Comparison of ENCODE assay signal across 15 cellular contexts in the genomic region with DNA sequence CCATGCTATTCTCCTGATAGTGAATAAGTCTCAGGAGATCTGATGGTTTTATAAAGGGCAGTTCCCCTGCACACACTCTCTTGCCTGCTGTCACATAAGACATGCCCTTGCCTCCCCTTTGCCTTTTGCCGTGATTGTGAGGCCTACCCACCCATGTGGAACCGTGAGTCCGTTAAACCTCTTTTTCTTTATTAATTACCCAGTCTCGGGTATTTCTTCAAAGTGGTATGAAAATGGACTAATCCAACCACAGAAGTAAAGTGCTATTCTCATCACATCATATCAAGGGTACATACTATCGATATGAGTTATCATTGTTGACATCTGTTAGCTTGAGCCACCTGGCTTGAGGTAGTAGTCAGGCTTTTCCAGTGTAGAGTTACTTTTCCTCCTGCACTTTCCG. TPM values are rescaled to one million over a fixed set of nuclear protein-coding genes. Genes with fewer than 3 reads are reported as not detected.
DNase-seq lines count a peak whose midpoint lies in the region; ATAC-seq lines count a peak whose summit lies in the region.
"Had no signal": no experiment of that assay in that cellular context is flagged by ENCODE, and none has a peak within 500 bp of the region (broad histone marks: within the 10 kb centered on the region; RNA-seq: fewer than 3 reads in every experiment).

No MANE protein-coding gene starts in this region.

- H3K36me3 Mint-ChIP-seq in stimulated activated naive CD8-positive, alpha-beta T cell treated with anti-CD3 and anti-CD28 coated beads, Interleukin-15, Interleukin-2, amounts not matched to agents 100 ng/mL and 50 ng/mL, for 24 hours (ENCODE audit: low read depth): peaks cover 33% of the 10 kb centered on the region

- H3K9me3 ChIP-seq in MG63: 0 out of 2 replicates have a peak, but pooled peaks cover 2% of the 10 kb centered on the region
- H3K9me3 ChIP-seq: adrenal gland had no signal

- H3K27me3 ChIP-seq in MG63: no peaks in the 10 kb centered on the region
- H3K27me3 ChIP-seq: adrenal gland had no signal

- ATAC-seq in stimulated activated naive CD8-positive, alpha-beta T cell treated with anti-CD3 and anti-CD28 coated beads, Interleukin-15, Interleukin-2, amounts not matched to agents 100 U/mL and 50 U/mL, for 24 hours: no peak
- peak; percentile 43 for ATAC-seq in HG03354 (IDR thresholded peaks at IDR 0.05; ENCODE audit: poor library complexity, severe bottlenecking, unreplicated experiment)
- ATAC-seq in HG03469 (IDR thresholded peaks at IDR 0.05; ENCODE audit: unreplicated experiment): no peak

- H3K27ac ChIP-seq in epithelial cell of prostate: peak overlapping the region; percentile 93
- H3K27ac ChIP-seq: adrenal gland had no signal

- H3K4me3 ChIP-seq in MG63: no peak overlapping the region
- H3K4me3 ChIP-seq: adrenal gland had no signal

- H3K9me3 Mint-ChIP-seq in stimulated activated naive CD8-positive, alpha-beta T cell treated with anti-CD3 and anti-CD28 coated beads, Interleukin-15, Interleukin-2, amounts not matched to agents 100 ng/mL and 50 ng/mL, for 24 hours: no peaks in the 10 kb centered on the region

- peaks cover 50% of the 10 kb centered on the region for H3K36me3 ChIP-seq in MG63

- H3K27ac Mint-ChIP-seq in stimulated activated naive CD8-positive, alpha-beta T cell treated with anti-CD3 and anti-CD28 coated beads, Interleukin-15, Interleukin-2, amounts not matched to agents 100 ng/mL and 50 ng/mL, for 24 hours: no peak overlapping the region

- H3K4me1 Mint-ChIP-seq in stimulated activated naive CD8-positive, alpha-beta T cell treated with anti-CD3 and anti-CD28 coated beads, Interleukin-15, Interleukin-2, amounts not matched to agents 100 ng/mL and 50 ng/mL, for 24 hours (ENCODE audit: low read depth): peaks cover 62% of the 10 kb centered on the region

- peak overlapping the region; percentile 47 for H3K4me3 Mint-ChIP-seq in stimulated activated naive CD8-positive, alpha-beta T cell treated with anti-CD3 and anti-CD28 coated beads, Interleukin-15, Interleukin-2, amounts not matched to agents 100 ng/mL and 50 ng/mL, for 24 hours

- no peaks in the 10 kb centered on the region for H3K27me3 Mint-ChIP-seq in stimulated activated naive CD8-positive, alpha-beta T cell treated with anti-CD3 and anti-CD28 coated beads, Interleukin-15, Interleukin-2, amounts not matched to agents 100 ng/mL and 50 ng/mL, for 24 hours

- no peak for DNase-seq in stimulated activated naive CD8-positive, alpha-beta T cell treated with anti-CD3 and anti-CD28 coated beads, Interleukin-15, Interleukin-2, amounts not matched to agents 100 U/mL and 50 U/mL, for 24 hours
- DNase-seq in epithelial cell of prostate (ENCODE audit: low read depth, low spot score) (no peak), SIG-M5 treated with dmso at 0.1 percent for 504 hours (lab: John Stamatoyannopoulos, UW; ENCODE audit: unreplicated experiment) (no peak), MG63 (no peak), NCI-H2029 treated with DMSO at 0.1 percent for 48 hours (lab: John Stamatoyannopoulos, UW) (no peak)
- DNase-seq: activated CD4-positive, alpha-beta T cell treated with anti-CD3 and anti-CD28 coated beads for 4 hours; adrenal gland; NCI-H1694; NCI-H748 treated with DMSO at 0.1 percent for 48 hours; stimulated activated CD4-positive, alpha-beta T cell treated with anti-CD3 and anti-CD28 coated beads, Interleukin-12 subunit alpha, Interleukin-12 subunit beta, amount 100 ng/mL, for 4 hours had no signal

RNA-seq across cellular contexts. Expression of a gene that starts 2.3 kb away (rescaled TPM):
- total RNA-seq in MG63 (2014; rRNA removed; shearing (Covaris generic); ENCODE audit: low replicate concordance): 72.7 and 107 TPM in 2 replicates

RNA-seq across cellular contexts. Expression of a gene that starts 30.1 kb away (rescaled TPM):
- total RNA-seq in MG63 (2014; rRNA removed; shearing (Covaris generic); ENCODE audit: low replicate concordance): not detected in 2 replicates
- total RNA-seq: adrenal gland, H4, SK-MEL-5 had no signal

RNA-seq across cellular contexts. Expression of a gene that starts 54.2 kb away (rescaled TPM):
- total RNA-seq in MG63 (2014; rRNA removed; shearing (Covaris generic); ENCODE audit: low replicate concordance): 25.4 and 33.0 TPM in 2 replicates
